ENCODE assay signal across 12 cellular contexts in genomic region chrX:19855700-19856381, GRCh38. TPM values are rescaled to one million over a fixed set of nuclear protein-coding genes. Genes with fewer than 3 reads are reported as not detected.
DNase-seq lines count a peak whose midpoint lies in the region; ATAC-seq and FAIRE-seq lines count a peak whose summit lies in the region.
"Had no signal": no experiment of that assay in that cellular context is flagged by ENCODE, and none has a peak within 500 bp of the region (broad histone marks: within the 10 kb centered on the region; RNA-seq: fewer than 3 reads in every experiment).

No MANE protein-coding gene starts in this region.

- no peak for FAIRE-seq in RCC 7860 (lab: Jason Lieb, UNC)
- FAIRE-seq: H1 had no signal

- intact Hi-C loops in posterior vena cava (cut with DNase I): no loop called here

- DNase-seq in AG20443 (ENCODE audit: low spot score) (peak; percentile 36), dermis blood vessel endothelial cell (peak; percentile 52), RCC 7860 (ENCODE audit: low spot score) (no peak), posterior vena cava (ENCODE audit: low spot score) (no peak), DMS 273 treated with DMSO at 0.1 percent for 48 hours (lab: John Stamatoyannopoulos, UW) (no peak)
- DNase-seq: NCI-H1105, posterior cingulate gyrus, Right ventricle myocardium superior had no signal

- ATAC-seq in GM19438 (IDR thresholded peaks at IDR 0.05; ENCODE audit: low read depth, unreplicated experiment) (peak; percentile 41), HG03432 (IDR thresholded peaks at IDR 0.05; ENCODE audit: unreplicated experiment) (peak; percentile 39), GM19023 (IDR thresholded peaks at IDR 0.05; ENCODE audit: unreplicated experiment) (no peak)

RNA-seq across cellular contexts. Expression of gene SH3KBP1, which starts 31.6 kb away (rescaled TPM):
- total RNA-seq in dermis blood vessel endothelial cell (9.2 and 22.3 TPM in 2 replicates), posterior vena cava (10 to 100 TPM; 18.0 to 21.2 TPM)

Comparison
In these comparisons a context has a peak if more than half of its experiments do, and no peak if none do; other contexts are left out.
1. DNase-seq: peak in AG20443 (single experiment) and dermis blood vessel endothelial cell (single experiment); none in RCC 7860 (single experiment), posterior vena cava (single experiment) and DMS 273 treated with DMSO at 0.1 percent for 48 hours (single experiment).